In the genomic region with DNA sequence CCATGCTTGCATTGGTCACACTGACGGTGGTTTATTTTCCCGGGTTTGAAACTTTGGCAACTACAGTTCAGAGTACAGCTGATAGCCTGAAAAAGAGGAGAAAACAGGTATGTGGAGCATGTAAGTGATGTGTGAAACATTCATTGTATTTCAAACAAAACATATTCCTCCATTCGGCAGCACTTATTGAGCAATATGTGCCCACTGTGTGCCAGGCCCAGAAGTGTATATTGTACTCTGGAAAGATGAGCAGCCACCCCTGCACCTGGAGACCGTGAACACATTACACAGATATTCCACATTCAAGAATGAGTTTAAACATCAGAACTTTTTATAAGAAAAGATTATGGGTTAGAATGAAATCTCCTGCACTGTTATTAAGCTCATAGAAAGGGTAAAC, we compare ENCODE assay signal across 37 cellular contexts. TPM values are rescaled to one million over a fixed set of nuclear protein-coding genes. Genes with fewer than 3 reads are reported as not detected.
"Had no signal": no experiment of that assay in that cellular context is flagged by ENCODE, and none has a peak within 500 bp of the region (broad histone marks: within the 10 kb centered on the region; RNA-seq: fewer than 3 reads in every experiment).

No MANE protein-coding gene starts in this region.

- DNase-seq: Karpas-422, Kasumi-1, MG63, MM.1S, MV-4-11, NCI-H1048, NCI-H1092, NCI-H1092 treated with DMSO at 0.1 percent for 48 hours, NCI-H1105, NCI-H1105 treated with DMSO at 0.1 percent for 48 hours, NCI-H1417, NCI-H1417 treated with DMSO at 0.1 percent for 48 hours, NCI-H1436, NCI-H1436 treated with DMSO at 0.1 percent for 48 hours, NCI-H146, NCI-H1694, NCI-H1694 treated with DMSO at 0.1 percent for 48 hours, NCI-H187, NCI-H187 treated with DMSO at 0.1 percent for 48 hours, NCI-H1930, NCI-H2029, NCI-H2029 treated with DMSO at 0.1 percent for 48 hours, NCI-H2081, NCI-H2081 treated with DMSO at 0.1 percent for 48 hours, NCI-H2107, NCI-H2171, NCI-H2171 treated with DMSO at 0.1 percent for 48 hours, NCI-H2227 treated with DMSO at 0.1 percent for 48 hours, NCI-H226, NCI-H345, NCI-H446, NCI-H446 treated with DMSO at 0.1 percent for 48 hours, NCI-H510A, NCI-H510A treated with DMSO at 0.1 percent for 48 hours had no signal

- H3K9ac ChIP-seq: KMS-11 had no signal

- H3K4me2 ChIP-seq: KMS-11 had no signal

- H3K4me3 ChIP-seq: MG63 had no signal

- H3K27ac ChIP-seq: KMS-11 had no signal

- H3K27me3 ChIP-seq: MG63 had no signal

- H3K9me3 ChIP-seq: MG63 had no signal

RNA-seq across cellular contexts. Expression of a gene that starts 16.3 kb away (rescaled TPM):
- total RNA-seq: M059J, NCI-H460 had no signal
